In the genomic region with DNA sequence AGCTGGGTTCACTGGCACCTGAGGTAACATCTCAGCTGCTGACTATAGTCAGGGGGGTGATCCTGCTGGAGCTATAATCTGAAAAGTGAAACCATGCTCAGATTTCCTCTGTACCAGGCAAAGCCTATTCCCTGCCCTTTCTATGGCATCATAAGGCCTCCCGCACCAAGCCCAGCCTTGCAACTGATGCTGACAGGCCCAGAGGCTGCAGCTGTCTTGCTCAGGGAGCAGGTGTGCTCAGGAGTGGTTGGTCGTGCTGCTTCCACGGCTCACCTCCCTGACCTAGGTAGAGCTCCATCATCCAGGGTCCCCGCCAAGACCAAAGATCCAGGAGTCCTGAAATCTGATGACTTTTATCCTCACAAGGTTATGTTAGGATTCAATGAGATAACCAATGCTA, we compare ENCODE assay signal across 22 cellular contexts.
A peak's percentile ranks its signal among the peaks of the same experiment; 100 is the strongest.
DNase-seq lines count a peak whose midpoint lies in the region; ATAC-seq and TF ChIP-seq lines count a peak whose summit lies in the region.
"Had no signal": no experiment of that assay in that cellular context is flagged by ENCODE, and none has a peak within 500 bp of the region (broad histone marks: within the 10 kb centered on the region; RNA-seq: fewer than 3 reads in every experiment).

No MANE protein-coding gene starts in this region.

- peak overlapping the region in 6 of 10 donors; percentile 32 to 68 (median 54) for H3K27ac ChIP-seq in heart right ventricle
- peak overlapping the region; percentile 78 for H3K27ac ChIP-seq in cingulate gyrus (ENCODE audit: low read depth, low read length)
- no peak overlapping the region for H3K27ac ChIP-seq in neuronal stem cell (replicated peaks; ENCODE audit: low read length)
- peak overlapping the region; percentile 2 to 75 (median 51) for H3K27ac ChIP-seq in upper lobe of left lung
- no peak overlapping the region for H3K27ac ChIP-seq in tibial nerve
- H3K27ac ChIP-seq: HL-60, vagina had no signal

- H3K4me1 ChIP-seq in heart right ventricle: peaks cover 3 to 56% (median 37%) of the 10 kb centered on the region in 9 donors
- peaks cover 15 to 29% of the 10 kb centered on the region in 2 donors for H3K4me1 ChIP-seq in neuronal stem cell (ENCODE audit: control insufficient read depth in 2 of 2, insufficient read depth in 1 of 2, low read depth in 1 of 2, low read length in 2 of 2)
- peaks cover 9 to 20% (median 16%) of the 10 kb centered on the region in 4 donors for H3K4me1 ChIP-seq in upper lobe of left lung
- peaks cover 0 to 10% (median 0%) of the 10 kb centered on the region in 4 donors for H3K4me1 ChIP-seq in tibial nerve
- H3K4me1 ChIP-seq: breast epithelium, pancreas had no signal

- intact Hi-C loops in heart right ventricle (cut with DNase I): loop anchor here in 1 of 10 donors (10.0 kb wide), 1 partner anchor 740 kb away; no protein-coding TSS in a partner anchor
- intact Hi-C loops in left ventricle myocardium superior (cut with micrococcal nuclease): no loop called here
- intact Hi-C loops in left colon (cut with DNase I, micrococcal nuclease): no loop called here

- no peaks in the 10 kb centered on the region for H3K79me1 ChIP-seq in neuronal stem cell (ENCODE audit: low read depth, low read length)

- H2AFZ ChIP-seq in neuronal stem cell (ENCODE audit: low read length): no peak overlapping the region

- H3K4me2 ChIP-seq in neuronal stem cell (ENCODE audit: insufficient read depth, low read length, poor library complexity, severe bottlenecking): no peak overlapping the region

- 91 to 92% methylated on average over 4 of the region's 4 CpGs for WGBS in heart right ventricle, 2 donors
- no CpG with 5 or more reads among the region's 4 CpGs for WGBS in neuronal stem cell (ENCODE audit: extremely low coverage in 2 of 2, insufficient read length in 2 of 2, insufficient replicate concordance in 1 of 2), 2 donors
- WGBS in upper lobe of left lung, 2 donors: 82 to 92% methylated on average over 4 of the region's 4 CpGs
- 92 to 94% methylated on average over 3 to 4 of the region's 4 CpGs for WGBS in tibial nerve, 2 donors

- no peak for DNase-seq in heart right ventricle
- no peak for DNase-seq in left ventricle myocardium superior
- no peak for DNase-seq in neuronal stem cell (ENCODE audit: low spot score)
- no peak for DNase-seq in upper lobe of left lung
- no peak for DNase-seq in tibial nerve (ENCODE audit: low spot score in 2 of 2)
- no peak for DNase-seq in left colon
- DNase-seq: activated CD4-positive, alpha-beta T cell treated with anti-CD3 and anti-CD28 coated beads for 4 hours; activated T-cell treated with anti-CD3 and anti-CD28 coated beads, Interleukin-2, amount 50 U/mL, for 24 hours; C1 segment of cervical spinal cord; EL; natural killer cell; NCI-H1694 treated with DMSO at 0.1 percent for 48 hours; NCI-H345; sigmoid colon; stimulated activated CD8-positive, alpha-beta memory T cell treated with anti-CD3 and anti-CD28 coated beads, Interleukin-4, amount 100 ng/mL, for 48 hours had no signal

- H3K9ac ChIP-seq in neuronal stem cell (ENCODE audit: low read depth, low read length, poor library complexity): no peak overlapping the region

- H2AK5ac ChIP-seq in neuronal stem cell (ENCODE audit: low read depth, low read length): peak overlapping the region; percentile 34

- no peak overlapping the region for H3K14ac ChIP-seq in neuronal stem cell (ENCODE audit: low read length)

- ATAC-seq in heart right ventricle (no peak), left ventricle myocardium superior (no peak), upper lobe of left lung (ENCODE audit: low FRiP score in 2 of 2) (no peak), GM21390 (IDR thresholded peaks at IDR 0.05; ENCODE audit: unreplicated experiment) (no peak), left colon (no peak)
- ATAC-seq: HCT116, natural killer cell had no signal

- no peak overlapping the region for H2BK5ac ChIP-seq in neuronal stem cell (ENCODE audit: low read length)

- no peak overlapping the region for H3K23ac ChIP-seq in neuronal stem cell (ENCODE audit: low read depth, low read length, poor library complexity)

- TF ChIP-seq EP300 in upper lobe of left lung (IDR thresholded peaks at IDR 0.05) (no peak), tibial nerve (IDR thresholded peaks at IDR 0.05) (no peak)

- TF ChIP-seq CTCF in heart right ventricle (IDR thresholded peaks at IDR 0.05) (no peak), upper lobe of left lung (IDR thresholded peaks at IDR 0.05) (no peak), tibial nerve (IDR thresholded peaks at IDR 0.05) (no peak)

- H3K36me3 ChIP-seq in heart right ventricle: no peaks in the 10 kb centered on the region
- peaks cover 0 to 46% of the 10 kb centered on the region in 2 donors for H3K36me3 ChIP-seq in neuronal stem cell (replicated peaks in 1 of 2; ENCODE audit: control insufficient read depth in 2 of 2, insufficient read depth in 2 of 2, low read length in 2 of 2)
- H3K36me3 ChIP-seq in upper lobe of left lung: peaks cover 0 to 3% (median 0%) of the 10 kb centered on the region in 4 donors
- H3K36me3 ChIP-seq in tibial nerve: peaks cover 0 to 14% (median 0%) of the 10 kb centered on the region in 3 donors
- H3K36me3 ChIP-seq: breast epithelium, pancreas, sigmoid colon, vagina had no signal

- no peak overlapping the region for H3K18ac ChIP-seq in neuronal stem cell (ENCODE audit: low read length)

- H3K27me3 ChIP-seq in heart right ventricle (peaks cover 0 to 20% (median 0%) of the 10 kb centered on the region in 7 donors), neuronal stem cell (ENCODE audit: control insufficient read depth in 3 of 3, insufficient read depth in 3 of 3, low read depth in 1 of 3, low read length in 3 of 3) (peaks cover 0 to 4% (median 0%) of the 10 kb centered on the region in 3 experiments), upper lobe of left lung (no peaks in the 10 kb centered on the region), tibial nerve (no peaks in the 10 kb centered on the region)
- H3K27me3 ChIP-seq: pancreas, sigmoid colon, vagina had no signal

- H3K4me3 ChIP-seq in heart right ventricle: no peak overlapping the region
- H3K4me3 ChIP-seq in neuronal stem cell (ENCODE audit: low read length in 2 of 2): no peak overlapping the region
- H3K4me3 ChIP-seq in upper lobe of left lung: no peak overlapping the region
- no peak overlapping the region for H3K4me3 ChIP-seq in tibial nerve
- H3K4me3 ChIP-seq: breast epithelium, pancreas, sigmoid colon, vagina had no signal

- no peak overlapping the region for H2BK15ac ChIP-seq in neuronal stem cell (ENCODE audit: low read length)

- no peak overlapping the region for H4K8ac ChIP-seq in neuronal stem cell (ENCODE audit: low read depth, low read length)

- no peak overlapping the region for H3K4ac ChIP-seq in neuronal stem cell (ENCODE audit: low read length)

- no peak overlapping the region for H2BK12ac ChIP-seq in neuronal stem cell (ENCODE audit: low read length)

- no peak for TF ChIP-seq POLR2A in upper lobe of left lung (IDR thresholded peaks at IDR 0.05)
- TF ChIP-seq POLR2A in tibial nerve (IDR thresholded peaks at IDR 0.05): no peak

- no peak overlapping the region for H4K91ac ChIP-seq in neuronal stem cell (ENCODE audit: low read depth, low read length, poor library complexity)

- H3K9me3 ChIP-seq in heart right ventricle: no peaks in the 10 kb centered on the region
- no peaks in the 10 kb centered on the region for H3K9me3 ChIP-seq in neuronal stem cell (replicated peaks in 1 of 2; ENCODE audit: control insufficient read depth in 2 of 2, insufficient read depth in 1 of 2, low read depth in 1 of 2, low read length in 2 of 2)
- H3K9me3 ChIP-seq in upper lobe of left lung: no peaks in the 10 kb centered on the region
- no peaks in the 10 kb centered on the region for H3K9me3 ChIP-seq in tibial nerve
- H3K9me3 ChIP-seq: breast epithelium, pancreas, sigmoid colon, vagina had no signal

- H2BK120ac ChIP-seq in neuronal stem cell (ENCODE audit: low read depth, low read length): no peak overlapping the region

Comparison
In these comparisons a context has a peak if more than half of its experiments do, and no peak if none do; other contexts are left out.
1. H3K27ac ChIP-seq: peak in heart right ventricle (6 of 10), cingulate gyrus (single experiment) and upper lobe of left lung (4 of 4); none in neuronal stem cell (single experiment) and tibial nerve (0 of 4).